In the genomic region with DNA sequence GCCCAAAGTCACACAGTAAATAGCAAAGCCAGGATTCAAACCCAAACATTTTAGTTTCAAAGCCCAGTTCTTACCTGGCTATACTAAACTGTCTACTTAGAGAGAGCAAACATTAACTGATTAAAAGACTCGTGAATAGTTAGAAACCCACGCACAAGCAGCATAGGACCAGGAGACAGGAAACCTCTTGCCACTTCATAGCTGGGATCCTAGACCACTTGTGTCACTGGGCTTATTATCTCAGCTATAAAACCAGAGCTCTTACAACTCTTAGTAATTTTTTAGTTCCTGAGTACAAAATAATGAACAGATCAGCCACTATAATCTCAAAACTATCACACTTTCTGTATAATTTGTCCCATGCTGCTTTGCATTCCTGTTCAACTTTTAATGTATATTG, we compare ENCODE assay signal across 14 cellular contexts. TPM values are rescaled to one million over a fixed set of nuclear protein-coding genes. Genes with fewer than 3 reads are reported as not detected.
A peak's percentile ranks its signal among the peaks of the same experiment; 100 is the strongest.
DNase-seq lines count a peak whose midpoint lies in the region; ATAC-seq and TF ChIP-seq lines count a peak whose summit lies in the region.
"Had no signal": no experiment of that assay in that cellular context is flagged by ENCODE, and none has a peak within 500 bp of the region (broad histone marks: within the 10 kb centered on the region; RNA-seq: fewer than 3 reads in every experiment).

No MANE protein-coding gene starts in this region.

- DNase-seq in activated CD4-positive, alpha-beta T cell treated with anti-CD3 and anti-CD28 coated beads for 36 hours: no peak
- no peak for DNase-seq in activated CD4-positive, alpha-beta T cell treated with anti-CD3 and anti-CD28 coated beads, Interleukin-2, amount 50 U/mL, for 4 hours
- DNase-seq in activated naive CD8-positive, alpha-beta T cell treated with anti-CD3 and anti-CD28 coated beads, Interleukin-2, amount 50 U/mL, for 24 hours: no peak
- DNase-seq in psoas muscle (no peak), lower leg skin (ENCODE audit: low spot score in 2 of 2) (no peak), NOMO-1 treated with dmso at 0.1 percent for 144 hours (lab: John Stamatoyannopoulos, UW; ENCODE audit: unreplicated experiment) (no peak), NCI-H187 (lab: John Stamatoyannopoulos, UW) (no peak)
- DNase-seq: activated effector memory CD4-positive, alpha-beta T cell treated with anti-CD3 and anti-CD28 coated beads, Interleukin-2, amount 50 U/mL, for 16 hours; DMS153; foreskin melanocyte; NCI-H2171 had no signal

- H3K4me1 ChIP-seq in KMS-11 (ENCODE audit: low read depth, poor library complexity, severe bottlenecking) (peaks cover 70% of the 10 kb centered on the region), psoas muscle (peaks cover 26% of the 10 kb centered on the region)

- no peaks in the 10 kb centered on the region for H4K20me1 ChIP-seq in KMS-11 (ENCODE audit: insufficient read depth)

- no peak for ATAC-seq in activated CD4-positive, alpha-beta T cell treated with anti-CD3 and anti-CD28 coated beads for 36 hours
- no peak for ATAC-seq in activated naive CD8-positive, alpha-beta T cell treated with anti-CD3 and anti-CD28 coated beads, Interleukin-2, amount 50 U/mL, for 24 hours
- no peak for ATAC-seq in psoas muscle
- ATAC-seq: stimulated activated memory B cell treated with anti-CD40 and anti-IgM and Interleukin-4, amounts not matched to agents 10 μg/mL and 1 μg/mL and 100 μg/mL, for 72 hours had no signal

- CTCF ChIA-PET in activated CD4-positive, alpha-beta T cell treated with anti-CD3 and anti-CD28 coated beads for 36 hours (lab: Charles Lee): interaction anchor here (0.6 to 4.0 kb wide), 13 partner anchors 11 to 182 kb away, joined by 3 to 24 read pairs (median 7); no protein-coding TSS in a partner anchor

- H3K4me3 ChIP-seq in KMS-11 (IDR thresholded peaks at IDR 0.05; ENCODE audit: insufficient read depth, low read depth, low read length) (no peak overlapping the region), psoas muscle (peak overlapping the region; percentile 99), lower leg skin (ENCODE audit: low read depth, poor library complexity, severe bottlenecking) (no peak overlapping the region)

- H3K27ac ChIP-seq in KMS-11 (peak overlapping the region; percentile 89; the same call in 1 of the 2 replicates), psoas muscle (peak overlapping the region; percentile 97)

- peak overlapping the region; percentile 84 for H3K4me2 ChIP-seq in KMS-11

- peaks cover 3% of the 10 kb centered on the region for H3K9me3 Mint-ChIP-seq in activated CD4-positive, alpha-beta T cell treated with anti-CD3 and anti-CD28 coated beads for 36 hours (ENCODE audit: low read depth)
- H3K9me3 Mint-ChIP-seq in activated naive CD8-positive, alpha-beta T cell treated with anti-CD3 and anti-CD28 coated beads, Interleukin-2, amount 50 U/mL, for 24 hours: peaks cover 4% of the 10 kb centered on the region
- H3K9me3 Mint-ChIP-seq: dendritic cell treated with granulocyte-macrophage colony-stimulating factor and Interleukin-4, amounts not matched to agents 40 ng/mL and 50 ng/mL, for 4 days; stimulated activated memory B cell treated with anti-CD40 and anti-IgM and Interleukin-4, amounts not matched to agents 10 μg/mL and 1 μg/mL and 100 μg/mL, for 72 hours had no signal

- TF ChIP-seq CTCF in KMS-11 (conservative IDR thresholded peaks at IDR 0.05; ENCODE audit: low read depth, low read length): no peak
- TF ChIP-seq CTCF in psoas muscle (IDR thresholded peaks at IDR 0.05): no peak
- no peak for TF ChIP-seq CTCF in lower leg skin (IDR thresholded peaks at IDR 0.05)

- no peaks in the 10 kb centered on the region for H3K27me3 ChIP-seq in KMS-11 (ENCODE audit: insufficient read depth, low read depth)
- H3K27me3 ChIP-seq in psoas muscle (ENCODE audit: insufficient read depth in 3 of 3, low read length in 2 of 3): no peaks in the 10 kb centered on the region

- H3K4me1 Mint-ChIP-seq in activated CD4-positive, alpha-beta T cell treated with anti-CD3 and anti-CD28 coated beads for 36 hours: peaks cover 45% of the 10 kb centered on the region
- H3K4me1 Mint-ChIP-seq in activated naive CD8-positive, alpha-beta T cell treated with anti-CD3 and anti-CD28 coated beads, Interleukin-2, amount 50 U/mL, for 24 hours: peaks cover 59% of the 10 kb centered on the region

- H3K36me3 ChIP-seq in KMS-11 (ENCODE audit: insufficient read depth) (no peaks in the 10 kb centered on the region), psoas muscle (ENCODE audit: insufficient read depth in 1 of 2, low read depth in 1 of 2) (no peaks in the 10 kb centered on the region)

- 74 to 89% (median 85%) methylated on average over 2 of the region's 2 CpGs for WGBS in psoas muscle, 3 donors
- WGBS in lower leg skin, 2 donors: 67 to 83% methylated on average over 2 of the region's 2 CpGs

- H3K9me3 ChIP-seq in psoas muscle: no peaks in the 10 kb centered on the region

- peaks cover 18% of the 10 kb centered on the region for H3K36me3 Mint-ChIP-seq in activated CD4-positive, alpha-beta T cell treated with anti-CD3 and anti-CD28 coated beads for 36 hours (ENCODE audit: low read depth)
- peaks cover 14% of the 10 kb centered on the region for H3K36me3 Mint-ChIP-seq in activated naive CD8-positive, alpha-beta T cell treated with anti-CD3 and anti-CD28 coated beads, Interleukin-2, amount 50 U/mL, for 24 hours (ENCODE audit: low read depth)
- H3K36me3 Mint-ChIP-seq: stimulated activated memory B cell treated with anti-CD40 and anti-IgM and Interleukin-4, amounts not matched to agents 10 μg/mL and 1 μg/mL and 100 μg/mL, for 72 hours had no signal

- H3K9ac ChIP-seq in KMS-11: peak overlapping the region; percentile 83; the same call in 1 of the 2 replicates

- no peak for TF ChIP-seq POLR2A in lower leg skin (IDR thresholded peaks at IDR 0.05)

- H3K27me3 Mint-ChIP-seq in activated CD4-positive, alpha-beta T cell treated with anti-CD3 and anti-CD28 coated beads for 36 hours: no peaks in the 10 kb centered on the region
- no peaks in the 10 kb centered on the region for H3K27me3 Mint-ChIP-seq in activated naive CD8-positive, alpha-beta T cell treated with anti-CD3 and anti-CD28 coated beads, Interleukin-2, amount 50 U/mL, for 24 hours
- H3K27me3 Mint-ChIP-seq: dendritic cell treated with granulocyte-macrophage colony-stimulating factor and Interleukin-4, amounts not matched to agents 40 ng/mL and 50 ng/mL, for 4 days had no signal

- peak overlapping the region; percentile 82 for H3K4me3 Mint-ChIP-seq in activated CD4-positive, alpha-beta T cell treated with anti-CD3 and anti-CD28 coated beads for 36 hours
- peak overlapping the region; percentile 83 for H3K4me3 Mint-ChIP-seq in activated naive CD8-positive, alpha-beta T cell treated with anti-CD3 and anti-CD28 coated beads, Interleukin-2, amount 50 U/mL, for 24 hours
- H3K4me3 Mint-ChIP-seq: stimulated activated memory B cell treated with anti-CD40 and anti-IgM and Interleukin-4, amounts not matched to agents 10 μg/mL and 1 μg/mL and 100 μg/mL, for 72 hours had no signal

- POLR2A ChIA-PET in activated CD4-positive, alpha-beta T cell treated with anti-CD3 and anti-CD28 coated beads for 36 hours (lab: Charles Lee): interaction anchor here (0.6 to 2.9 kb wide), 2 partner anchors 17 to 164 kb away, joined by 4 to 12 read pairs; no protein-coding TSS in a partner anchor

- intact Hi-C loops in activated CD4-positive, alpha-beta T cell treated with anti-CD3 and anti-CD28 coated beads for 36 hours (cut with DNase I, micrococcal nuclease): loop anchor here in 1 of 2 experiments (2.0 to 10.0 kb wide), 6 partner anchors 17 to 439 kb away; partner anchors contain the start of gene PCBP1
- intact Hi-C loops in psoas muscle (cut with DNase I): no loop called here
- intact Hi-C loops in lower leg skin (cut with DNase I; ENCODE audit: low total_unique reads): no loop called here

- no peak overlapping the region for H2AFZ ChIP-seq in KMS-11 (ENCODE audit: low read depth)

- peaks cover 23% of the 10 kb centered on the region; the same call in 1 of the 2 replicates for H3K79me2 ChIP-seq in KMS-11 (ENCODE audit: insufficient read depth, low read depth)

- H3K27ac Mint-ChIP-seq in activated CD4-positive, alpha-beta T cell treated with anti-CD3 and anti-CD28 coated beads for 36 hours: peak overlapping the region; percentile 99
- H3K27ac Mint-ChIP-seq in activated naive CD8-positive, alpha-beta T cell treated with anti-CD3 and anti-CD28 coated beads, Interleukin-2, amount 50 U/mL, for 24 hours: peak overlapping the region; percentile 86

RNA-seq across cellular contexts. Expression of gene AAK1, which starts 2.4 kb away (rescaled TPM):
- total RNA-seq in activated CD4-positive, alpha-beta T cell treated with anti-CD3 and anti-CD28 coated beads for 36 hours: 100 to 1,000 TPM in 1 of 2 experiments, 10 to 100 TPM in 1; 95.9 to 104 TPM
- total RNA-seq in psoas muscle (10 to 100 TPM; 52.5 to 95.2 (median 65.0) TPM), lower leg skin (10 to 100 TPM; 15.5 to 28.1 (median 24.4) TPM)
- 10 to 100 TPM in 2 of 3 donors, 1 to 10 TPM in 1; 7.8 to 21.9 (median 14.7) TPM for polyA plus RNA-seq in psoas muscle
